ENCODE assay signal across 9 cellular contexts in genomic region chr19:1364070-1364719, GRCh38. TPM values are rescaled to one million over a fixed set of nuclear protein-coding genes. Genes with fewer than 3 reads are reported as not detected.
DNase-seq lines count a peak whose midpoint lies in the region; ATAC-seq lines count a peak whose summit lies in the region.
"Had no signal": no experiment of that assay in that cellular context is flagged by ENCODE, and none has a peak within 500 bp of the region (broad histone marks: within the 10 kb centered on the region; RNA-seq: fewer than 3 reads in every experiment).

No MANE protein-coding gene starts in this region.

- ATAC-seq in CD4-positive, CD25-positive, alpha-beta regulatory T cell (ENCODE audit: low read depth in 2 of 2) = no peak
- peak; percentile 65 for ATAC-seq in naive thymus-derived CD4-positive, alpha-beta T cell
- no peak for ATAC-seq in GM19397 (IDR thresholded peaks at IDR 0.05; ENCODE audit: unreplicated experiment)
- ATAC-seq in left colon = no peak

- peaks cover 7 to 30% (median 10%) of the 10 kb centered on the region in 4 donors for H3K4me1 Mint-ChIP-seq in CD4-positive, CD25-positive, alpha-beta regulatory T cell
- peaks cover 28% of the 10 kb centered on the region for H3K4me1 Mint-ChIP-seq in activated T-helper 1 cell treated with anti-CD3 and anti-CD28 coated beads, Interleukin-12 subunit alpha, Interleukin-12 subunit beta, Interleukin-2, Interleukin-4 antibody, amounts not matched to agents 30 ng/mL and 10 ng/mL and 1 ng/mL, durations not matched to agents 14 hours and 24 hours and 36 hours (ENCODE audit: low read depth)
- H3K4me1 Mint-ChIP-seq in naive thymus-derived CD4-positive, alpha-beta T cell = peaks cover 19 to 34% (median 29%) of the 10 kb centered on the region in 7 donors

- H3K9me3 Mint-ChIP-seq in CD4-positive, CD25-positive, alpha-beta regulatory T cell = no peaks in the 10 kb centered on the region
- H3K9me3 Mint-ChIP-seq in activated T-helper 1 cell treated with anti-CD3 and anti-CD28 coated beads, Interleukin-12 subunit alpha, Interleukin-12 subunit beta, Interleukin-2, Interleukin-4 antibody, amounts not matched to agents 30 ng/mL and 10 ng/mL and 1 ng/mL, durations not matched to agents 14 hours and 24 hours and 36 hours = no peaks in the 10 kb centered on the region
- H3K9me3 Mint-ChIP-seq in naive thymus-derived CD4-positive, alpha-beta T cell = no peaks in the 10 kb centered on the region

- H3K36me3 Mint-ChIP-seq in CD4-positive, CD25-positive, alpha-beta regulatory T cell = peaks cover 15% of the 10 kb centered on the region
- peaks cover 15% of the 10 kb centered on the region for H3K36me3 Mint-ChIP-seq in activated T-helper 1 cell treated with anti-CD3 and anti-CD28 coated beads, Interleukin-12 subunit alpha, Interleukin-12 subunit beta, Interleukin-2, Interleukin-4 antibody, amounts not matched to agents 30 ng/mL and 10 ng/mL and 1 ng/mL, durations not matched to agents 14 hours and 24 hours and 36 hours (ENCODE audit: low read depth)
- H3K36me3 Mint-ChIP-seq in naive thymus-derived CD4-positive, alpha-beta T cell = peaks cover 2 to 30% (median 9%) of the 10 kb centered on the region in 5 donors

- no peaks in the 10 kb centered on the region for H3K9me2 ChIP-seq in GM23248 (ENCODE audit: insufficient read depth)

- no peak overlapping the region for H3K4me3 ChIP-seq in CD4-positive, CD25-positive, alpha-beta regulatory T cell (ENCODE audit: low read depth, low read length)
- no peak overlapping the region for H3K4me3 ChIP-seq in GM23248
- no peak overlapping the region for H3K4me3 ChIP-seq in naive thymus-derived CD4-positive, alpha-beta T cell (ENCODE audit: low read length)

- in situ Hi-C loops in GM23248 (cut with MboI) = no loop called here

- H3K4me3 Mint-ChIP-seq in CD4-positive, CD25-positive, alpha-beta regulatory T cell = peak overlapping the region in 3 of 4 donors; percentile 15 to 67 (median 52)
- peak overlapping the region; percentile 55 for H3K4me3 Mint-ChIP-seq in activated T-helper 1 cell treated with anti-CD3 and anti-CD28 coated beads, Interleukin-12 subunit alpha, Interleukin-12 subunit beta, Interleukin-2, Interleukin-4 antibody, amounts not matched to agents 30 ng/mL and 10 ng/mL and 1 ng/mL, durations not matched to agents 14 hours and 24 hours and 36 hours
- H3K4me3 Mint-ChIP-seq in naive thymus-derived CD4-positive, alpha-beta T cell = peak overlapping the region; percentile 48 to 86 (median 74)

- peaks cover 32% of the 10 kb centered on the region for H3F3A ChIP-seq in GM23248 (ENCODE audit: insufficient read depth)

- 82 to 87% methylated on average over 15 of the region's 15 CpGs for WGBS in GM23248 (ENCODE audit: low coverage in 1 of 2, low lambda C conversion rate in 2 of 2, missing lambda C conversion rate in 2 of 2), 2 experiments

- H3K36me3 ChIP-seq in CD4-positive, CD25-positive, alpha-beta regulatory T cell (ENCODE audit: control insufficient read depth, insufficient read depth, low read length) = peaks cover 15% of the 10 kb centered on the region
- H3K36me3 ChIP-seq in GM23248 (ENCODE audit: low read depth) = peaks cover 26% of the 10 kb centered on the region; the same call in 1 of the 2 replicates
- peaks cover 0 to 59% (median 0%) of the 10 kb centered on the region in 3 experiments for H3K36me3 ChIP-seq in naive thymus-derived CD4-positive, alpha-beta T cell (ENCODE audit: control insufficient read depth in 2 of 3, insufficient read depth in 3 of 3, low read length in 3 of 3)

- no peak overlapping the region for H2AFZ ChIP-seq in GM23248

- no peaks in the 10 kb centered on the region for H3K27me3 ChIP-seq in CD4-positive, CD25-positive, alpha-beta regulatory T cell (ENCODE audit: control insufficient read depth, insufficient read depth, low read length)
- no peaks in the 10 kb centered on the region for H3K27me3 ChIP-seq in GM23248 (replicated peaks; ENCODE audit: insufficient read depth)
- no peaks in the 10 kb centered on the region for H3K27me3 ChIP-seq in naive thymus-derived CD4-positive, alpha-beta T cell (ENCODE audit: control insufficient read depth in 2 of 2, insufficient read depth in 2 of 2, low read length in 2 of 2)

- H3K4me1 ChIP-seq in CD4-positive, CD25-positive, alpha-beta regulatory T cell (ENCODE audit: control insufficient read depth, insufficient read depth, low read length, poor library complexity, severe bottlenecking) = peaks cover 17% of the 10 kb centered on the region
- H3K4me1 ChIP-seq in GM23248 (ENCODE audit: insufficient read depth) = peaks cover 22% of the 10 kb centered on the region
- peaks cover 3 to 13% of the 10 kb centered on the region in 2 donors for H3K4me1 ChIP-seq in naive thymus-derived CD4-positive, alpha-beta T cell (ENCODE audit: control insufficient read depth in 2 of 2, insufficient read depth in 2 of 2, low read length in 2 of 2)

- DNase-seq in CD4-positive, CD25-positive, alpha-beta regulatory T cell = peak in 1 of 3 donors; percentile 35
- DNase-seq in GM23248 (peak; percentile 31), hypothalamus (lab: John Stamatoyannopoulos, UW) (no peak), left colon (no peak), OCI-M1 (lab: John Stamatoyannopoulos, UW) (no peak)
- no peak for DNase-seq in activated T-helper 1 cell treated with anti-CD3 and anti-CD28 coated beads, Interleukin-12 subunit alpha, Interleukin-12 subunit beta, Interleukin-2, Interleukin-4 antibody, amounts not matched to agents 30 ng/mL and 10 ng/mL and 1 ng/mL, durations not matched to agents 14 hours and 24 hours and 36 hours (ENCODE audit: low spot score)
- DNase-seq in naive thymus-derived CD4-positive, alpha-beta T cell = peak in 4 of 9 donors; percentile 26 to 49 (median 40)

- H3K9me3 ChIP-seq in CD4-positive, CD25-positive, alpha-beta regulatory T cell (ENCODE audit: control insufficient read depth in 2 of 2, low read length in 2 of 2) = no peaks in the 10 kb centered on the region
- no peaks in the 10 kb centered on the region for H3K9me3 ChIP-seq in GM23248 (ENCODE audit: low read depth)
- no peaks in the 10 kb centered on the region for H3K9me3 ChIP-seq in naive thymus-derived CD4-positive, alpha-beta T cell (ENCODE audit: control insufficient read depth in 2 of 3, low read length in 3 of 3)

- POLR2A ChIA-PET in naive thymus-derived CD4-positive, alpha-beta T cell (lab: Charles Lee) = interaction anchor here (0.6 to 1.0 kb wide), 2 partner anchors 12 to 95 kb away, joined by 3 to 4 read pairs; no protein-coding TSS in a partner anchor

- intact Hi-C loops in activated T-helper 1 cell treated with anti-CD3 and anti-CD28 coated beads, Interleukin-12 subunit alpha, Interleukin-12 subunit beta, Interleukin-2, Interleukin-4 antibody, amounts not matched to agents 30 ng/mL and 10 ng/mL and 1 ng/mL, durations not matched to agents 14 hours and 24 hours and 36 hours (cut with micrococcal nuclease) = loop anchor here (1.0 kb wide), 1 partner anchor 49 kb away; no protein-coding TSS in a partner anchor
- intact Hi-C loops in naive thymus-derived CD4-positive, alpha-beta T cell (cut with micrococcal nuclease) = loop anchor here in 1 of 2 donors (5.0 kb wide), 1 partner anchor 47 kb away; no protein-coding TSS in a partner anchor
- intact Hi-C loops in left colon (cut with DNase I, micrococcal nuclease) = no loop called here

- no peak overlapping the region for H3K4me2 ChIP-seq in GM23248 (ENCODE audit: unreplicated experiment)

- H3K9ac ChIP-seq in GM23248 = no peak overlapping the region

- no peak overlapping the region for H3K27ac ChIP-seq in CD4-positive, CD25-positive, alpha-beta regulatory T cell (ENCODE audit: insufficient read depth, low read length, poor library complexity, severe bottlenecking)
- H3K27ac ChIP-seq in GM23248 = no peak overlapping the region
- peak overlapping the region; percentile 10 for H3K27ac ChIP-seq in naive thymus-derived CD4-positive, alpha-beta T cell (ENCODE audit: low read depth, low read length)
- H3K27ac ChIP-seq: epithelial cell of prostate had no signal

- H3K27me3 Mint-ChIP-seq in CD4-positive, CD25-positive, alpha-beta regulatory T cell = no peaks in the 10 kb centered on the region
- no peaks in the 10 kb centered on the region for H3K27me3 Mint-ChIP-seq in activated T-helper 1 cell treated with anti-CD3 and anti-CD28 coated beads, Interleukin-12 subunit alpha, Interleukin-12 subunit beta, Interleukin-2, Interleukin-4 antibody, amounts not matched to agents 30 ng/mL and 10 ng/mL and 1 ng/mL, durations not matched to agents 14 hours and 24 hours and 36 hours (ENCODE audit: insufficient read depth)
- no peaks in the 10 kb centered on the region for H3K27me3 Mint-ChIP-seq in naive thymus-derived CD4-positive, alpha-beta T cell

- peaks cover 31% of the 10 kb centered on the region for H3K79me2 ChIP-seq in GM23248 (ENCODE audit: insufficient read depth)

- CTCF ChIA-PET in naive thymus-derived CD4-positive, alpha-beta T cell (lab: Charles Lee) = interaction anchor here (0.8 kb wide), 1 partner anchor 98 kb away, joined by 3 read pairs; no protein-coding TSS in a partner anchor

- H3K27ac Mint-ChIP-seq in CD4-positive, CD25-positive, alpha-beta regulatory T cell = peak overlapping the region in 2 of 3 donors; percentile 18 to 67
- peak overlapping the region; percentile 71 for H3K27ac Mint-ChIP-seq in activated T-helper 1 cell treated with anti-CD3 and anti-CD28 coated beads, Interleukin-12 subunit alpha, Interleukin-12 subunit beta, Interleukin-2, Interleukin-4 antibody, amounts not matched to agents 30 ng/mL and 10 ng/mL and 1 ng/mL, durations not matched to agents 14 hours and 24 hours and 36 hours
- H3K27ac Mint-ChIP-seq in naive thymus-derived CD4-positive, alpha-beta T cell = peak overlapping the region; percentile 26 to 86 (median 62)

- H4K20me1 ChIP-seq in GM23248 (ENCODE audit: insufficient read depth) = no peaks in the 10 kb centered on the region

RNA-seq across cellular contexts. Expression of gene NDUFS7, which starts 19.5 kb away (rescaled TPM):
- total RNA-seq in CD4-positive, CD25-positive, alpha-beta regulatory T cell = 58.3 TPM
- polyA plus RNA-seq in CD4-positive, CD25-positive, alpha-beta regulatory T cell = 100 to 1,000 TPM; 190 to 227 (median 215) TPM
- 64.1 and 67.1 TPM in 2 replicates for total RNA-seq in GM23248 (2014; rRNA removed; shearing (Covaris generic))
- 173 and 177 TPM in 2 replicates for polyA plus RNA-seq in GM23248 (2016; fragmentation: Nextera tagmentation; extraction: Ambion mirVana)
- 97.9 and 98.8 TPM in 2 replicates for total RNA-seq in activated T-helper 1 cell treated with anti-CD3 and anti-CD28 coated beads, Interleukin-12 subunit alpha, Interleukin-12 subunit beta, Interleukin-2, Interleukin-4 antibody, amounts not matched to agents 30 ng/mL and 10 ng/mL and 1 ng/mL, durations not matched to agents 14 hours and 24 hours and 36 hours
- 100 to 1,000 TPM in 1 of 5 experiments, 10 to 100 TPM in 4; 48.4 to 101 (median 68.0) TPM for total RNA-seq in naive thymus-derived CD4-positive, alpha-beta T cell
- polyA plus RNA-seq in naive thymus-derived CD4-positive, alpha-beta T cell = 100 to 1,000 TPM; 182 to 232 TPM
- total RNA-seq in left colon = 100 to 1,000 TPM; 141 to 178 TPM

RNA-seq across cellular contexts. Expression of gene GAMT, which starts 37.1 kb away (rescaled TPM):
- total RNA-seq in CD4-positive, CD25-positive, alpha-beta regulatory T cell = 6.7 TPM
- polyA plus RNA-seq in CD4-positive, CD25-positive, alpha-beta regulatory T cell = 10 to 100 TPM; 10.4 to 20.2 (median 14.2) TPM
- total RNA-seq in GM23248 (2014; rRNA removed; shearing (Covaris generic)) = 39.8 and 43.7 TPM in 2 replicates
- 40.1 and 43.1 TPM in 2 replicates for polyA plus RNA-seq in GM23248 (2016; fragmentation: Nextera tagmentation; extraction: Ambion mirVana)
- 21.7 and 22.3 TPM in 2 replicates for total RNA-seq in activated T-helper 1 cell treated with anti-CD3 and anti-CD28 coated beads, Interleukin-12 subunit alpha, Interleukin-12 subunit beta, Interleukin-2, Interleukin-4 antibody, amounts not matched to agents 30 ng/mL and 10 ng/mL and 1 ng/mL, durations not matched to agents 14 hours and 24 hours and 36 hours
- total RNA-seq in naive thymus-derived CD4-positive, alpha-beta T cell = 10 to 100 TPM; 10.9 to 24.2 (median 17.5) TPM
- 10 to 100 TPM; 29.3 to 32.3 TPM for polyA plus RNA-seq in naive thymus-derived CD4-positive, alpha-beta T cell
- total RNA-seq in left colon = 1 to 10 TPM; 2.3 to 2.5 TPM

RNA-seq across cellular contexts. Expression of gene DAZAP1, which starts 43.2 kb away (rescaled TPM):
- 153 TPM for total RNA-seq in CD4-positive, CD25-positive, alpha-beta regulatory T cell
- 1 to 10 TPM; 2.4 to 5.3 (median 4.2) TPM for polyA plus RNA-seq in CD4-positive, CD25-positive, alpha-beta regulatory T cell
- 56.6 and 59.4 TPM in 2 replicates for total RNA-seq in GM23248 (2014; rRNA removed; shearing (Covaris generic))
- 11.0 and 12.8 TPM in 2 replicates for polyA plus RNA-seq in GM23248 (2016; fragmentation: Nextera tagmentation; extraction: Ambion mirVana)
- 301 and 304 TPM in 2 replicates for total RNA-seq in activated T-helper 1 cell treated with anti-CD3 and anti-CD28 coated beads, Interleukin-12 subunit alpha, Interleukin-12 subunit beta, Interleukin-2, Interleukin-4 antibody, amounts not matched to agents 30 ng/mL and 10 ng/mL and 1 ng/mL, durations not matched to agents 14 hours and 24 hours and 36 hours
- 100 to 1,000 TPM; 129 to 227 (median 144) TPM for total RNA-seq in naive thymus-derived CD4-positive, alpha-beta T cell
- polyA plus RNA-seq in naive thymus-derived CD4-positive, alpha-beta T cell = 1 to 10 TPM; 5.0 to 5.7 TPM
- total RNA-seq in left colon = 100 to 1,000 TPM in 1 of 2 donors, 10 to 100 TPM in 1; 82.1 to 106 TPM
